ENCODE assay signal across 1 cellular context in the genomic region with DNA sequence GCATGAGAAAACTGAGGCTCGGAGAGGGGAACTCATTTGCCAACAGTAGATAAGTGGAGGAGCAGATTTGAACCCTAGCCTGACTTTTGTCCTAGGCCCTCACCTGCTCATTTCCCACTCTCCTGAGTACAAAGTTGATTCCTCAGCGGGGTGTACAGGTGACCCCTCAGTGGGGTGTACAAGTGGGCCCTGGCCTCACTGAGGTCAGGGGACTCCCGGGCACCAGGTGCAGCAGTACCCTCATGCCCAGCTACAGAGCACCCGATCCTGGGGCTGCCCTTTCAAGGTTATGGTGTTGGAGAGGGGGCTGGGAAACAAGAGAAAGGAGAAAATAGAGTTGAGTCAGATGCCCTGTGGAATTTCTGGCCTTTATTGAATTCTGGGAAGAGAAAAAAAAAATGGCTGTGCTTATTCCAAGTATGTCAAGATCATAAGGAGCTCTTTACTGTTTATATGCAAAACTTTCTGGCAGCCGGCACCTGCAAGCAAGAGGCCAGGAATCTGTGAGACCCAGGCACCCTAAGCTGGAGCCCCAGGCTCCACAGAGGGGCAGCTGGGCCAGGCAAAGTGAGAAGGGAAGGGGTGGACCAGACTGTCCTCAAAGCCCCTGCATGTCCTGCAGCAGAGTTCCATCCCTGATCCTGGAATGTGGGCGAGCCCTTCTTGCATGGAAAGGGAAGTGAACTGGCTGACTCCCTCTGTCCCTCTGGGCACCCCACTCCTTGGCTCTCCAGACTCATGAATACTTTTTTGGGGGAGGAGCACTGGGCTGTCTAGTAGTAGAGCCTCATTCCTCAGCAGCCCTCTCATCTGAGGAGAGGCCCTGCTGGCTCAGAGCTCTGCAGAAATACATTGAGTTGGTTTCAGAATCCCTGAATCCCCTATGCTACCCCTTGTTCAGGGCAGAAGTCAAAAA.
TF ChIP-seq lines count a peak whose summit lies in the region.

No MANE protein-coding gene starts in this region.

TF ChIP-seq in H1, 55 proteins besides CTCF, POLR2A, EP300 and RAD21:
- TF ChIP-seq GABPA (IDR thresholded peaks at IDR 0.05; ENCODE audit: borderline replicate concordance, insufficient read depth, low read length) (no peak), YY1 (IDR thresholded peaks at IDR 0.05; ENCODE audit: low read depth, low read length) (no peak), EGR1 (IDR thresholded peaks at IDR 0.05; ENCODE audit: borderline replicate concordance, low read depth, low read length) (no peak), BACH1 (IDR thresholded peaks at IDR 0.05; ENCODE audit: low read length) (no peak), CHD2 (IDR thresholded peaks at IDR 0.05; ENCODE audit: low read length) (no peak), PHF8 (conservative IDR thresholded peaks at IDR 0.05; ENCODE audit: low read depth, low read length) (no peak), SP2 (IDR thresholded peaks at IDR 0.05; ENCODE audit: low read length) (no peak), SIRT6 (IDR thresholded peaks at IDR 0.05; ENCODE audit: low read length) (no peak), RFX5 (IDR thresholded peaks at IDR 0.05; ENCODE audit: borderline replicate concordance, low read depth, low read length) (no peak), ATF2 (IDR thresholded peaks at IDR 0.05; ENCODE audit: low read length) (no peak), SRF (IDR thresholded peaks at IDR 0.05; ENCODE audit: low read depth, low read length) (no peak), BRCA1 (IDR thresholded peaks at IDR 0.05; ENCODE audit: low read depth, low read length) (no peak), E2F6 (IDR thresholded peaks at IDR 0.05) (no peak), ZNF274 (IDR thresholded peaks at IDR 0.05; ENCODE audit: borderline replicate concordance, extremely low read depth, low read length) (no peak), MAX (IDR thresholded peaks at IDR 0.05) (no peak), CTBP2 (IDR thresholded peaks at IDR 0.05; ENCODE audit: borderline replicate concordance, insufficient read depth, insufficient read length, low read length) (no peak), HDAC6 (IDR thresholded peaks at IDR 0.05; ENCODE audit: low read depth, low read length) (no peak), TAF7 (optimal IDR thresholded peaks at IDR 0.05; ENCODE audit: borderline replicate concordance, low read depth, low read length) (peak; percentile 70), TCF12 (IDR thresholded peaks at IDR 0.05; ENCODE audit: low read depth, low read length) (no peak), POLR2AphosphoS5 (IDR thresholded peaks at IDR 0.05; ENCODE audit: low read depth, low read length) (peak; percentile 23; the same call in 1 of the 2 replicates), SIX5 (IDR thresholded peaks at IDR 0.05; ENCODE audit: low read depth, low read length) (no peak), TBP (IDR thresholded peaks at IDR 0.05; ENCODE audit: low read depth, low read length) (0 out of 2 replicates have a peak, but pooled peaks have one; percentile 6), HDAC2 (IDR thresholded peaks at IDR 0.05; ENCODE audit: borderline replicate concordance in 1 of 2, low read depth in 2 of 2, low read length in 2 of 2) (no peak), CBX8 (IDR thresholded peaks at IDR 0.05; ENCODE audit: borderline replicate concordance, low read depth, low read length) (no peak), USF2 (IDR thresholded peaks at IDR 0.05; ENCODE audit: low read length) (no peak), KDM1A (IDR thresholded peaks at IDR 0.05; ENCODE audit: borderline replicate concordance, low read length) (no peak), NRF1 (IDR thresholded peaks at IDR 0.05; ENCODE audit: low read depth, low read length) (no peak), ASH2L (IDR thresholded peaks at IDR 0.05; ENCODE audit: low read length) (no peak), NANOG (IDR thresholded peaks at IDR 0.05; ENCODE audit: insufficient read depth, low read depth, low read length, poor library complexity, severe bottlenecking) (no peak), CEBPB (IDR thresholded peaks at IDR 0.05; ENCODE audit: low read depth, low read length) (no peak), EZH2 (IDR thresholded peaks at IDR 0.05; ENCODE audit: low read depth, low read length, severe bottlenecking) (no peak), RXRA (IDR thresholded peaks at IDR 0.05; ENCODE audit: insufficient read depth, low read depth, low read length) (no peak), SP1 (IDR thresholded peaks at IDR 0.05; ENCODE audit: low read depth, low read length) (no peak), SP4 (IDR thresholded peaks at IDR 0.05; ENCODE audit: low read length) (no peak), TEAD4 (IDR thresholded peaks at IDR 0.05; ENCODE audit: low read depth, low read length) (peak; percentile 45; the same call in 1 of the 2 replicates), CHD7 (IDR thresholded peaks at IDR 0.05; ENCODE audit: insufficient replicate concordance, low read length) (no peak), KDM4A (IDR thresholded peaks at IDR 0.05; ENCODE audit: low read depth, low read length, severe bottlenecking) (no peak), KDM5A (IDR thresholded peaks at IDR 0.05; ENCODE audit: low read length) (no peak), JUN (IDR thresholded peaks at IDR 0.05; ENCODE audit: low read depth, low read length) (no peak), FOSL1 (IDR thresholded peaks at IDR 0.05; ENCODE audit: insufficient read depth, low read depth, low read length) (no peak), TAF1 (IDR thresholded peaks at IDR 0.05; ENCODE audit: low read depth, low read length) (0 out of 2 replicates have a peak, but pooled peaks have one; percentile 14)
- TF ChIP-seq, protein P1, sequence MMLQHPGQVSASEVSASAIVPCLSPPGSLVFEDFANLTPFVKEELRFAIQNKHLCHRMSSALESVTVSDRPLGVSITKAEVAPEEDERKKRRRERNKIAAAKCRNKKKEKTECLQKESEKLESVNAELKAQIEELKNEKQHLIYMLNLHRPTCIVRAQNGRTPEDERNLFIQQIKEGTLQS (IDR thresholded peaks at IDR 0.05; ENCODE audit: insufficient read depth, low read depth, low read length), result no peak
